ENCODE assay signal across 8 cellular contexts in genomic region chr1:87449348-87449963, GRCh38.
DNase-seq lines count a peak whose midpoint lies in the region; ATAC-seq and TF ChIP-seq lines count a peak whose summit lies in the region.

No MANE protein-coding gene starts in this region.

- H3K27ac Mint-ChIP-seq in MCF 10A (ENCODE audit: low read depth, unreplicated experiment), result no peak overlapping the region
- H3K27ac Mint-ChIP-seq in stimulated activated effector memory CD8-positive, alpha-beta T cell treated with anti-CD3 and anti-CD28 coated beads, Interleukin-12 subunit alpha, Interleukin-12 subunit beta, amount 100 ng/mL, for 72 hours, result peak overlapping the region; percentile 80

- no peaks in the 10 kb centered on the region for H3F3A ChIP-seq in OCI-LY1 (ENCODE audit: insufficient read depth, low read length)

- TF ChIP-seq CTCF in breast epithelium (IDR thresholded peaks at IDR 0.05), result no peak
- no peak for TF ChIP-seq CTCF in MCF 10A (IDR thresholded peaks at IDR 0.05; ENCODE audit: unreplicated experiment)
- TF ChIP-seq CTCF in OCI-LY1 (IDR thresholded peaks at IDR 0.05; ENCODE audit: low read length), result no peak
- no peak for TF ChIP-seq CTCF in foreskin keratinocyte (conservative IDR thresholded peaks at IDR 0.05)

- POLR2A ChIA-PET in MCF 10A (lab: Yijun Ruan, JAX), result no interaction called here

- no peaks in the 10 kb centered on the region for H3K9me3 Mint-ChIP-seq in MCF 10A (ENCODE audit: unreplicated experiment)
- peaks cover 7% of the 10 kb centered on the region for H3K9me3 Mint-ChIP-seq in stimulated activated effector memory CD8-positive, alpha-beta T cell treated with anti-CD3 and anti-CD28 coated beads, Interleukin-12 subunit alpha, Interleukin-12 subunit beta, amount 100 ng/mL, for 72 hours

- BruUV-seq in MCF 10A (replicated peaks; lab: Mats Ljungman, UMichigan), result no TSS peak

- no peaks in the 10 kb centered on the region for H3K9me2 ChIP-seq in OCI-LY1 (ENCODE audit: low read depth, low read length)

- H3K9me3 ChIP-seq in breast epithelium (no peaks in the 10 kb centered on the region), OCI-LY1 (ENCODE audit: low read length) (no peaks in the 10 kb centered on the region)

- peak overlapping the region; percentile 64 for H3K9ac ChIP-seq in OCI-LY1 (ENCODE audit: low read length)

- no peak overlapping the region for H3K4me3 Mint-ChIP-seq in MCF 10A (ENCODE audit: unreplicated experiment)
- H3K4me3 Mint-ChIP-seq in stimulated activated effector memory CD8-positive, alpha-beta T cell treated with anti-CD3 and anti-CD28 coated beads, Interleukin-12 subunit alpha, Interleukin-12 subunit beta, amount 100 ng/mL, for 72 hours, result peak overlapping the region; percentile 48

- peak overlapping the region; percentile 74 for H3K4me2 ChIP-seq in OCI-LY1 (ENCODE audit: low read length)

- no peaks in the 10 kb centered on the region for H3K79me2 ChIP-seq in OCI-LY1 (ENCODE audit: insufficient read depth, low read length)

- H3K27ac ChIP-seq in breast epithelium (peak overlapping the region; percentile 25 to 43), OCI-LY1 (ENCODE audit: low read depth, low read length, poor library complexity, severe bottlenecking) (peak overlapping the region; percentile 98), foreskin keratinocyte (no peak overlapping the region)

- no peaks in the 10 kb centered on the region for H3K4me1 Mint-ChIP-seq in MCF 10A (ENCODE audit: insufficient read depth, unreplicated experiment)
- H3K4me1 Mint-ChIP-seq in stimulated activated effector memory CD8-positive, alpha-beta T cell treated with anti-CD3 and anti-CD28 coated beads, Interleukin-12 subunit alpha, Interleukin-12 subunit beta, amount 100 ng/mL, for 72 hours, result peaks cover 19% of the 10 kb centered on the region

- H3K36me3 Mint-ChIP-seq in MCF 10A (ENCODE audit: insufficient read depth, unreplicated experiment), result no peaks in the 10 kb centered on the region
- no peaks in the 10 kb centered on the region for H3K36me3 Mint-ChIP-seq in stimulated activated effector memory CD8-positive, alpha-beta T cell treated with anti-CD3 and anti-CD28 coated beads, Interleukin-12 subunit alpha, Interleukin-12 subunit beta, amount 100 ng/mL, for 72 hours

- intact Hi-C loops in breast epithelium (cut with DNase I; ENCODE audit: low total_unique reads), result no loop called here
- intact Hi-C loops in MCF 10A (cut with micrococcal nuclease), result no loop called here

- no peaks in the 10 kb centered on the region for H4K20me1 ChIP-seq in OCI-LY1 (ENCODE audit: insufficient read depth, low read length)

- H3K4me3 ChIP-seq in breast epithelium (no peak overlapping the region), OCI-LY1 (ENCODE audit: low read depth, low read length, poor library complexity, severe bottlenecking) (peak overlapping the region; percentile 51)

- peak; percentile 81 for ATAC-seq in HG02981 (IDR thresholded peaks at IDR 0.05; ENCODE audit: unreplicated experiment)
- ATAC-seq in foreskin keratinocyte, result peak; percentile 62
- ATAC-seq in stimulated activated effector memory CD8-positive, alpha-beta T cell treated with anti-CD3 and anti-CD28 coated beads, Interleukin-12 subunit alpha, Interleukin-12 subunit beta, amount 100 ng/mL, for 72 hours, result peak; percentile 94

- no peaks in the 10 kb centered on the region for H3K4me1 ChIP-seq in breast epithelium
- peaks cover 47% of the 10 kb centered on the region for H3K4me1 ChIP-seq in OCI-LY1 (ENCODE audit: insufficient read depth, low read length, severe bottlenecking)
- H3K4me1 ChIP-seq in foreskin keratinocyte, result no peaks in the 10 kb centered on the region

- CTCF ChIA-PET in MCF 10A (lab: Yijun Ruan, JAX), result no interaction called here

- DNase-seq in breast epithelium (ENCODE audit: low spot score in 2 of 2) (peak; percentile 39 to 53), MCF 10A (ENCODE audit: unreplicated experiment) (no peak), foreskin keratinocyte (peak; percentile 45 to 57), HCEC 1CT (no peak), COLO829 (ENCODE audit: low spot score) (no peak)
- peak; percentile 18 to 57 for DNase-seq in stimulated activated effector memory CD8-positive, alpha-beta T cell treated with anti-CD3 and anti-CD28 coated beads, Interleukin-12 subunit alpha, Interleukin-12 subunit beta, amount 100 ng/mL, for 72 hours (ENCODE audit: low spot score in 2 of 2)

- no peak for TF ChIP-seq POLR2A in breast epithelium (IDR thresholded peaks at IDR 0.05)

- H3K27me3 ChIP-seq in breast epithelium, result no peaks in the 10 kb centered on the region
- no peaks in the 10 kb centered on the region for H3K27me3 ChIP-seq in OCI-LY1 (ENCODE audit: insufficient read depth, low read length)
- H3K27me3 ChIP-seq in foreskin keratinocyte, result no peaks in the 10 kb centered on the region

- H2AFZ ChIP-seq in OCI-LY1 (ENCODE audit: low read length), result 0 out of 2 replicates have a peak overlapping the region, but pooled peaks have one; percentile 33

- no peaks in the 10 kb centered on the region for H3K27me3 Mint-ChIP-seq in MCF 10A (ENCODE audit: insufficient read depth, unreplicated experiment)

- H3K36me3 ChIP-seq in breast epithelium, result no peaks in the 10 kb centered on the region
- H3K36me3 ChIP-seq in OCI-LY1 (ENCODE audit: insufficient read depth, low read length), result no peaks in the 10 kb centered on the region; the same call in 1 of the 2 replicates

Comparison
In these comparisons a context has a peak if more than half of its experiments do, and no peak if none do; other contexts are left out.
1. DNase-seq: peak in breast epithelium (2 of 2), foreskin keratinocyte (2 of 2) and stimulated activated effector memory CD8-positive, alpha-beta T cell treated with anti-CD3 and anti-CD28 coated beads, Interleukin-12 subunit alpha, Interleukin-12 subunit beta, amount 100 ng/mL, for 72 hours (2 of 2); none in MCF 10A (single experiment), HCEC 1CT (single experiment) and COLO829 (single experiment).
2. Peak in every context shown above with its lines, with median percentiles within 50 percentile points of each other: ATAC-seq.